In the genomic region with DNA sequence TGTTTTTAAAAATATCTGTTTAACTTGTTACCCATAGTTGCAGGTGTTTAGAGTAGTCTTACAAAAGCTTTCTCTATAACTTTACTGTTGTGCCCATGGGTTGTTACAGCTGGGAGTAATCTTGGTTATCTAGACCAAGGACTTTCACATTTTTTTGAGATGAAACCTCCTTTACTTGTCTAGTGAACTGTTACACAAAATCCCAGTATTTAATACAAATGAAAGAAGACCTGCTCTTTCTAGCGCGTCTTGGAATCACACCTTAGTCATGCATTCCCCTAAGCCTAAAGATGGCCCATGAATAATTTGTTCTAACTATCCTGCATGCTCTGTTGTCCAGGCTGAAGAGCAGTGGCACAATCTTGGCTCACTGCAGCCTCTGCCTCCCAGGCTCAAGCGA, we compare ENCODE assay signal across 15 cellular contexts. TPM values are rescaled to one million over a fixed set of nuclear protein-coding genes. Genes with fewer than 3 reads are reported as not detected.
A peak's percentile ranks its signal among the peaks of the same experiment; 100 is the strongest.
DNase-seq lines count a peak whose midpoint lies in the region; ATAC-seq and TF ChIP-seq lines count a peak whose summit lies in the region.
"Had no signal": no experiment of that assay in that cellular context is flagged by ENCODE, and none has a peak within 500 bp of the region (broad histone marks: within the 10 kb centered on the region; RNA-seq: fewer than 3 reads in every experiment).

No MANE protein-coding gene starts in this region.

- POLR2A ChIA-PET in activated naive CD8-positive, alpha-beta T cell treated with anti-CD3 and anti-CD28 coated beads, Interleukin-2, amount 10 ng/mL, durations not matched to agents 7 days and 5 days (lab: Charles Lee): interaction anchor here (0.5 kb wide), 1 partner anchor 156 kb away, joined by 3 read pairs; no protein-coding TSS in a partner anchor

- H3K4me1 Mint-ChIP-seq in activated naive CD8-positive, alpha-beta T cell treated with anti-CD3 and anti-CD28 coated beads, Interleukin-2, amount 10 ng/mL, durations not matched to agents 7 days and 5 days: peaks cover 16% of the 10 kb centered on the region
- H3K4me1 Mint-ChIP-seq in activated naive CD8-positive, alpha-beta T cell treated with anti-CD3 and anti-CD28 coated beads for 36 hours: peaks cover 7% of the 10 kb centered on the region

- peaks cover 2% of the 10 kb centered on the region for H3K9me3 Mint-ChIP-seq in activated naive CD8-positive, alpha-beta T cell treated with anti-CD3 and anti-CD28 coated beads, Interleukin-2, amount 10 ng/mL, durations not matched to agents 7 days and 5 days
- H3K9me3 Mint-ChIP-seq in activated naive CD8-positive, alpha-beta T cell treated with anti-CD3 and anti-CD28 coated beads for 36 hours: peaks cover 6% of the 10 kb centered on the region

- TF ChIP-seq CTCF in epithelial cell of proximal tubule (conservative IDR thresholded peaks at IDR 0.05; ENCODE audit: low read depth, low read length): no peak

- H3K27me3 Mint-ChIP-seq in activated naive CD8-positive, alpha-beta T cell treated with anti-CD3 and anti-CD28 coated beads, Interleukin-2, amount 10 ng/mL, durations not matched to agents 7 days and 5 days: no peaks in the 10 kb centered on the region
- H3K27me3 Mint-ChIP-seq in activated naive CD8-positive, alpha-beta T cell treated with anti-CD3 and anti-CD28 coated beads for 36 hours: no peaks in the 10 kb centered on the region
- H3K27me3 Mint-ChIP-seq: CD8-positive, alpha-beta memory T cell; IgD-negative memory B cell had no signal

- H3K4me3 ChIP-seq in epithelial cell of proximal tubule (ENCODE audit: low read depth, low read length): no peak overlapping the region
- H3K4me3 ChIP-seq: HAP-1 had no signal

- no peak for DNase-seq in activated naive CD8-positive, alpha-beta T cell treated with anti-CD3 and anti-CD28 coated beads, Interleukin-2, amount 10 ng/mL, durations not matched to agents 7 days and 5 days
- DNase-seq in activated naive CD8-positive, alpha-beta T cell treated with anti-CD3 and anti-CD28 coated beads for 36 hours: no peak
- DNase-seq in epithelial cell of proximal tubule (ENCODE audit: low read depth): peak; percentile 60
- peak; percentile 91 for DNase-seq in kidney tubule cell (ENCODE audit: low spot score)
- DNase-seq in Ammon's horn (ENCODE audit: low spot score): no peak
- DNase-seq in NCI-H2171 (lab: John Stamatoyannopoulos, UW): no peak
- DNase-seq: BE2C; Caco-2; CD8-positive, alpha-beta memory T cell; DMS53; GF-D8 had no signal

- peaks cover 69% of the 10 kb centered on the region for H3K36me3 Mint-ChIP-seq in activated naive CD8-positive, alpha-beta T cell treated with anti-CD3 and anti-CD28 coated beads, Interleukin-2, amount 10 ng/mL, durations not matched to agents 7 days and 5 days
- H3K36me3 Mint-ChIP-seq in activated naive CD8-positive, alpha-beta T cell treated with anti-CD3 and anti-CD28 coated beads for 36 hours: peaks cover 53% of the 10 kb centered on the region

- H3K27ac Mint-ChIP-seq in activated naive CD8-positive, alpha-beta T cell treated with anti-CD3 and anti-CD28 coated beads, Interleukin-2, amount 10 ng/mL, durations not matched to agents 7 days and 5 days: peak overlapping the region; percentile 27
- H3K27ac Mint-ChIP-seq in activated naive CD8-positive, alpha-beta T cell treated with anti-CD3 and anti-CD28 coated beads for 36 hours: no peak overlapping the region
- H3K27ac Mint-ChIP-seq: IgD-negative memory B cell had no signal

- no peak for ATAC-seq in activated naive CD8-positive, alpha-beta T cell treated with anti-CD3 and anti-CD28 coated beads, Interleukin-2, amount 10 ng/mL, durations not matched to agents 7 days and 5 days (ENCODE audit: low read depth)
- no peak for ATAC-seq in GM21529 (IDR thresholded peaks at IDR 0.05; ENCODE audit: unreplicated experiment)
- ATAC-seq in GM21367 (IDR thresholded peaks at IDR 0.05; ENCODE audit: unreplicated experiment): no peak

- no peak overlapping the region for H3K4me3 Mint-ChIP-seq in activated naive CD8-positive, alpha-beta T cell treated with anti-CD3 and anti-CD28 coated beads, Interleukin-2, amount 10 ng/mL, durations not matched to agents 7 days and 5 days
- no peak overlapping the region for H3K4me3 Mint-ChIP-seq in activated naive CD8-positive, alpha-beta T cell treated with anti-CD3 and anti-CD28 coated beads for 36 hours
- H3K4me3 Mint-ChIP-seq: CD8-positive, alpha-beta memory T cell; IgD-negative memory B cell had no signal

RNA-seq across cellular contexts. Expression of gene CSGALNACT2, which starts 38.0 kb away (rescaled TPM):
- 10 to 100 TPM; 37.2 to 39.5 TPM for total RNA-seq in activated naive CD8-positive, alpha-beta T cell treated with anti-CD3 and anti-CD28 coated beads, Interleukin-2, amount 10 ng/mL, durations not matched to agents 7 days and 5 days
- total RNA-seq in activated naive CD8-positive, alpha-beta T cell treated with anti-CD3 and anti-CD28 coated beads for 36 hours: 10 to 100 TPM; 16.2 to 16.8 TPM
- total RNA-seq in epithelial cell of proximal tubule: 8.1 and 10.4 TPM in 2 replicates

Comparison
In these comparisons a context has a peak if more than half of its experiments do, and no peak if none do; other contexts are left out.
1. DNase-seq: peak in epithelial cell of proximal tubule (single experiment) and kidney tubule cell (single experiment); none in activated naive CD8-positive, alpha-beta T cell treated with anti-CD3 and anti-CD28 coated beads, Interleukin-2, amount 10 ng/mL, durations not matched to agents 7 days and 5 days (single experiment), activated naive CD8-positive, alpha-beta T cell treated with anti-CD3 and anti-CD28 coated beads for 36 hours (single experiment), Ammon's horn (single experiment) and NCI-H2171 (single experiment).